Comparison of ENCODE assay signal across 8 cellular contexts in genomic region chr1:169487153-169487552, GRCh38. TPM values are rescaled to one million over a fixed set of nuclear protein-coding genes. Genes with fewer than 3 reads are reported as not detected.
DNase-seq lines count a peak whose midpoint lies in the region; ATAC-seq, FAIRE-seq and TF ChIP-seq lines count a peak whose summit lies in the region.

No MANE protein-coding gene starts in this region.

- in situ Hi-C loops in K562 (cut with MboI): no loop called here
- in situ Hi-C loops in GM13977 (cut with MboI; ENCODE audit: low pct_unique_long_range_greater_than_20kb, low sequenced_read_pairs, unreplicated experiment): no loop called here

- TF ChIP-seq CTCF in heart right ventricle (IDR thresholded peaks at IDR 0.05): no peak
- no peak for TF ChIP-seq CTCF in K562 (IDR thresholded peaks at IDR 0.05 in 2 of 3, conservative IDR thresholded peaks at IDR 0.05 in 1 of 3; ENCODE audit: insufficient read depth in 2 of 3, low read depth in 1 of 3, low read length in 3 of 3)
- TF ChIP-seq CTCF in uterus (IDR thresholded peaks at IDR 0.05): no peak
- no peak for TF ChIP-seq CTCF in GM13977 (IDR thresholded peaks at IDR 0.05; ENCODE audit: extremely low read depth, insufficient read depth, missing control alignments)

- intact Hi-C loops in heart right ventricle (cut with DNase I): loop anchor here in 1 of 10 donors (5.0 kb wide), 1 partner anchor 120 kb away; the partner anchor contains the start of genes BLZF1 and NME7
- intact Hi-C loops in Right ventricle myocardium superior (cut with DNase I): no loop called here
- intact Hi-C loops in K562 (cut with micrococcal nuclease): loop anchor here (5.0 kb wide), 3 partner anchors 60 to 405 kb away; partner anchors contain the start of gene SCYL3
- intact Hi-C loops in uterus (cut with DNase I; ENCODE audit: low total_unique reads): no loop called here

- ATAC-seq in heart right ventricle (no peak), Right ventricle myocardium superior (ENCODE audit: poor library complexity) (no peak), K562 (no peak)

- peaks cover 49% of the 10 kb centered on the region for H3K79me2 ChIP-seq in K562 (ENCODE audit: control insufficient read depth, insufficient read depth, low read length)

- POLR2A ChIA-PET in K562 (lab: Yijun Ruan, JAX): interaction anchor here (0.6 to 1.0 kb wide), 3 partner anchors 9 to 44 kb away, joined by 3 to 4 read pairs (median 3); no protein-coding TSS in a partner anchor

- no peak for TF ChIP-seq POLR2A in K562 (conservative IDR thresholded peaks at IDR 0.05)
- TF ChIP-seq POLR2A in uterus (IDR thresholded peaks at IDR 0.05): no peak

- H2AFZ ChIP-seq in K562 (ENCODE audit: low read depth, low read length): peak overlapping the region; percentile 92

- CTCF ChIA-PET in K562 (lab: Yijun Ruan, JAX; ENCODE audit: low intra/inter-chr PET ratio): interaction anchor here (1.3 kb wide), 1 partner anchor 59 kb away, joined by 3 read pairs; no protein-coding TSS in a partner anchor

- 69 to 82% methylated on average over 5 of the region's 5 CpGs for WGBS in heart right ventricle, 2 donors
- 38% methylated on average over 5 of the region's 5 CpGs for WGBS in K562 (ENCODE audit: insufficient coverage, low coverage, missing lambda C conversion rate)

- TF ChIP-seq EP300 in K562 (IDR thresholded peaks at IDR 0.05; ENCODE audit: low read length): no peak

- BruUV-seq in K562 (replicated peaks; lab: Mats Ljungman, UMichigan): no TSS peak

- H3K9me3 ChIP-seq in heart right ventricle (no peaks in the 10 kb centered on the region), K562 (replicated peaks; ENCODE audit: control insufficient read depth, insufficient read depth, low read depth, low read length) (no peaks in the 10 kb centered on the region), mucosa of stomach (ENCODE audit: control insufficient read depth, low read length) (no peaks in the 10 kb centered on the region), uterus (no peaks in the 10 kb centered on the region)

- FAIRE-seq in K562 (lab: Jason Lieb, UNC): no peak

- H3K9ac ChIP-seq in K562 (ENCODE audit: insufficient read depth in 1 of 2, low read depth in 2 of 2, low read length in 2 of 2) (peak overlapping the region in 1 of 2 experiments; percentile 83; a peak in 2 of 4 replicates), mucosa of stomach (ENCODE audit: low read length) (peak overlapping the region; percentile 80)

- no peaks in the 10 kb centered on the region for H4K20me1 ChIP-seq in K562 (replicated peaks; ENCODE audit: control insufficient read depth, insufficient read depth, low read length)

- H3K4me1 ChIP-seq in heart right ventricle (peaks cover 0 to 37% (median 21%) of the 10 kb centered on the region in 9 donors), K562 (replicated peaks in 1 of 2; ENCODE audit: control insufficient read depth in 2 of 2, insufficient read depth in 2 of 2, low read length in 2 of 2) (peaks cover 13 to 23% of the 10 kb centered on the region in 2 experiments; a peak in 4 of 5 replicates), mucosa of stomach (ENCODE audit: control insufficient read depth, insufficient read depth, low read length) (peaks cover 8% of the 10 kb centered on the region), uterus (no peaks in the 10 kb centered on the region)

- DNase-seq in heart right ventricle: no peak
- DNase-seq in Right ventricle myocardium superior: no peak
- no peak for DNase-seq in K562 (ENCODE audit: extremely low read depth in 1 of 4, low spot score in 3 of 4)
- DNase-seq in uterus: no peak
- DNase-seq in NCI-H1436 treated with DMSO at 0.1 percent for 48 hours (lab: John Stamatoyannopoulos, UW): no peak
- DNase-seq in activated effector memory CD4-positive, alpha-beta T cell treated with Interleukin-2 at 50 U/mL for 16 hours: no peak
- DNase-seq in GM13977 (ENCODE audit: low spot score): no peak

- peak overlapping the region; percentile 92 to 99 (median 96) for H3K27ac ChIP-seq in heart right ventricle
- peak overlapping the region; percentile 89; the same call in 2 of the 3 replicates for H3K27ac ChIP-seq in K562 (ENCODE audit: extremely low read depth, low read depth, low read length)
- H3K27ac ChIP-seq in uterus: peak overlapping the region; percentile 97 to 100

- no peaks in the 10 kb centered on the region for H3K9me1 ChIP-seq in K562 (ENCODE audit: control insufficient read depth, insufficient read depth, low read length)

- H3K36me3 ChIP-seq in heart right ventricle (no peaks in the 10 kb centered on the region), K562 (ENCODE audit: control insufficient read depth, insufficient read depth, low read length) (peaks cover 3% of the 10 kb centered on the region; the same call in 1 of the 3 replicates), mucosa of stomach (ENCODE audit: control insufficient read depth, insufficient read depth, low read length) (no peaks in the 10 kb centered on the region), uterus (no peaks in the 10 kb centered on the region)

- no peak for TF ChIP-seq RAD21 in K562 (CRISPR knock-in tag; conservative IDR thresholded peaks at IDR 0.05 in 1 of 2, IDR thresholded peaks at IDR 0.05 in 1 of 2)

- H3K27me3 ChIP-seq in heart right ventricle (no peaks in the 10 kb centered on the region), K562 (ENCODE audit: control insufficient read depth in 2 of 2, insufficient read depth in 2 of 2, low read length in 2 of 2) (no peaks in the 10 kb centered on the region), mucosa of stomach (ENCODE audit: control insufficient read depth, insufficient read depth, low read length) (no peaks in the 10 kb centered on the region), uterus (no peaks in the 10 kb centered on the region)

- H3K4me3 ChIP-seq in heart right ventricle (peak overlapping the region in 8 of 10 donors; percentile 79 to 92 (median 88)), K562 (peak overlapping the region; percentile 79), mucosa of stomach (ENCODE audit: low read length) (no peak overlapping the region), uterus (no peak overlapping the region)

- peak overlapping the region; percentile 94 for H3K4me2 ChIP-seq in K562 (ENCODE audit: insufficient read depth, low read length)

RNA-seq across cellular contexts. Expression of gene SLC19A2, which starts 1.4 kb away (rescaled TPM):
- total RNA-seq in heart right ventricle (10 to 100 TPM in 8 of 10 donors, 1 to 10 TPM in 2; 7.6 to 36.3 (median 16.1) TPM), Right ventricle myocardium superior (15.6 TPM), K562 (2014; rRNA removed) (14.4 and 18.4 TPM in 2 replicates), K562 (2014; rRNA removed; fragmentation: Illumina TruSeq; extraction: Trizol) (28.9 and 30.9 TPM in 2 replicates), K562 (2015; rRNA removed; fragmentation: Illumina TruSeq; extraction: Trizol) (17.9 and 19.5 TPM in 2 replicates), K562 (2021) (18.0 TPM in 2 replicates), uterus (10 to 100 TPM; 12.6 to 52.4 (median 16.7) TPM)
- polyA plus RNA-seq in heart right ventricle (10 to 100 TPM; 23.5 to 43.2 TPM), K562 (2011; rRNA removed) (37.9 and 42.8 TPM in 2 replicates), K562 (2014; fragmentation: Illumina TruSeq; extraction: Trizol) (17.6 and 20.0 TPM in 2 replicates), K562 (2014; fragmentation: Nextera tagmentation; extraction: Ambion mirVana) (1 to 10 TPM; 7.4 to 8.9 TPM), K562 (2014; rRNA removed) (19.2 and 19.4 TPM in 2 replicates)
- 42.9 and 68.7 TPM in 2 replicates for total RNA-seq in K562 (2011; cell fraction: chromatin; rRNA removed; ENCODE audit: low replicate concordance)
- total RNA-seq in K562 (2011; cell fraction: nucleolus; rRNA removed): 38.0 and 48.8 TPM in 2 replicates
- total RNA-seq in K562 (2011; cell fraction: nucleoplasm; rRNA removed): 58.8 and 72.3 TPM in 2 replicates
- 24.1 and 28.5 TPM in 2 replicates for polyA plus RNA-seq in K562 (2011; cell fraction: cytosol; rRNA removed)
- polyA plus RNA-seq in K562 (2011; cell fraction: nucleus; rRNA removed): 31.4 and 36.6 TPM in 2 replicates
- 9.8 TPM in 2 replicates for polyA plus RNA-seq in K562 (2012)
- polyA minus RNA-seq in K562 (2011; rRNA and poly(A)+ RNA removed): 47.3 and 49.6 TPM in 2 replicates
- 15.4 and 19.0 TPM in 2 replicates for polyA minus RNA-seq in K562 (2011; cell fraction: cytosol; rRNA and poly(A)+ RNA removed)
- 24.2 and 32.8 TPM in 2 replicates for polyA minus RNA-seq in K562 (2011; cell fraction: nucleus; rRNA and poly(A)+ RNA removed)

RNA-seq across cellular contexts. Expression of gene CCDC181, which starts 59.9 kb away (rescaled TPM):
- total RNA-seq in heart right ventricle: 1 to 10 TPM in 4 of 10 donors, under 1 TPM in 6; 0.52 to 1.5 (median 0.96) TPM
- 1 to 10 TPM in 1 of 2 donors, under 1 TPM in 1; 0.51 to 1.0 TPM for polyA plus RNA-seq in heart right ventricle
- 0.56 TPM for total RNA-seq in Right ventricle myocardium superior
- total RNA-seq in K562 (2011; cell fraction: chromatin; rRNA removed; ENCODE audit: low replicate concordance): not detected in 2 replicates
- not detected in 2 replicates for total RNA-seq in K562 (2011; cell fraction: nucleolus; rRNA removed)
- total RNA-seq in K562 (2011; cell fraction: nucleoplasm; rRNA removed): not detected in 2 replicates
- 0.14 TPM in 1 of 2 replicates, not detected in the other for total RNA-seq in K562 (2014; rRNA removed)
- 0.10 TPM in 1 of 2 replicates, not detected in the other for total RNA-seq in K562 (2014; rRNA removed; fragmentation: Illumina TruSeq; extraction: Trizol)
- not detected in 2 replicates for total RNA-seq in K562 (2015; rRNA removed; fragmentation: Illumina TruSeq; extraction: Trizol)
- not detected in 2 replicates for total RNA-seq in K562 (2021)
- not detected in 2 replicates for polyA plus RNA-seq in K562 (2011; rRNA removed)
- polyA plus RNA-seq in K562 (2011; cell fraction: cytosol; rRNA removed): not detected in 2 replicates
- polyA plus RNA-seq in K562 (2011; cell fraction: nucleus; rRNA removed): 0.08 TPM in 1 of 2 replicates, not detected in the other
- polyA plus RNA-seq in K562 (2012): 0.07 TPM in 1 of 2 replicates, not detected in the other
- polyA plus RNA-seq in K562 (2014; fragmentation: Illumina TruSeq; extraction: Trizol): not detected in 2 replicates
- under 1 TPM in 1 of 2 experiments, not detected in 1; 0.04 TPM for polyA plus RNA-seq in K562 (2014; fragmentation: Nextera tagmentation; extraction: Ambion mirVana)
- not detected in 2 replicates for polyA plus RNA-seq in K562 (2014; rRNA removed)
- 0.15 TPM in 1 of 2 replicates, not detected in the other for polyA minus RNA-seq in K562 (2011; rRNA and poly(A)+ RNA removed)
- polyA minus RNA-seq in K562 (2011; cell fraction: cytosol; rRNA and poly(A)+ RNA removed): not detected in 2 replicates
- 0.44 TPM in 1 of 2 replicates, not detected in the other for polyA minus RNA-seq in K562 (2011; cell fraction: nucleus; rRNA and poly(A)+ RNA removed)
- 1 to 10 TPM in 3 of 4 donors, not detected in 1; 1.0 to 5.2 (median 3.0) TPM for total RNA-seq in uterus

Comparison
In these comparisons a context has a peak if more than half of its experiments do, and no peak if none do; other contexts are left out.
1. H3K4me3 ChIP-seq: peak in heart right ventricle (8 of 10) and K562 (single experiment); none in mucosa of stomach (single experiment) and uterus (0 of 2).
2. Peak in every context shown above with its lines, with median percentiles within 50 percentile points of each other: H3K27ac ChIP-seq.